Comparison of ENCODE assay signal across 8 cellular contexts in genomic region chr16:30091474-30092372, GRCh38. TPM values are rescaled to one million over a fixed set of nuclear protein-coding genes. Genes with fewer than 3 reads are reported as not detected.
DNase-seq lines count a peak whose midpoint lies in the region; ATAC-seq and TF ChIP-seq lines count a peak whose summit lies in the region.

Gene TBX6, minus strand, starts transcription at chr16:30091924. Its CDS starts 731 bp downstream, at chr16:30091193.

- H2BK5ac ChIP-seq in H9 (ENCODE audit: insufficient read length, low read length): peak within 1 kb of the TSS; percentile 18

- DNase-seq in GDM1 (lab: John Stamatoyannopoulos, UW) (peak; percentile 94), H9 (peak; percentile 94), RWPE2 (ENCODE audit: low spot score) (peak; percentile 91), activated gamma-delta T cell (lab: John Stamatoyannopoulos, UW) (peak; percentile 86), fibroblast of villous mesenchyme (ENCODE audit: low read depth) (peak; percentile 88), neural progenitor cell (ENCODE audit: low spot score) (peak; percentile 98)

- H3K9me2 ChIP-seq in Loucy (replicated peaks; ENCODE audit: low read depth, low read length): no peaks in the 10 kb centered on the region

- no peak within 1 kb of the TSS for H3K4ac ChIP-seq in H9 (ENCODE audit: low read depth, low read length)

- H3K27me3 ChIP-seq in H9 (ENCODE audit: insufficient read depth, low read length) (no peaks in the 10 kb centered on the region), Loucy (ENCODE audit: insufficient read depth, low read length, poor library complexity, severe bottlenecking) (no peaks in the 10 kb centered on the region), RWPE2 (ENCODE audit: insufficient read depth, poor library complexity, severe bottlenecking) (no peaks in the 10 kb centered on the region), neural progenitor cell (no peaks in the 10 kb centered on the region), stomach smooth muscle (ENCODE audit: control insufficient read depth in 1 of 2, insufficient read depth in 2 of 2, low read length in 2 of 2) (no peaks in the 10 kb centered on the region)

- H3K9me3 ChIP-seq in H9 (ENCODE audit: control insufficient read depth, low read depth, low read length) (no peaks in the 10 kb centered on the region), Loucy (ENCODE audit: insufficient read depth, low read depth, low read length) (no peaks in the 10 kb centered on the region), RWPE2 (ENCODE audit: severe bottlenecking) (peaks cover 3% of the 10 kb centered on the region), neural progenitor cell (ENCODE audit: low read depth) (no peaks in the 10 kb centered on the region), stomach smooth muscle (ENCODE audit: control insufficient read depth in 2 of 2, low read length in 2 of 2) (no peaks in the 10 kb centered on the region)

- peak within 1 kb of the TSS; percentile 77 to 90 for H3K4me3 Mint-ChIP-seq in H9
- peak within 1 kb of the TSS; percentile 86 for H3K4me3 Mint-ChIP-seq in neural progenitor cell

- H3K79me1 ChIP-seq in H9 (ENCODE audit: insufficient read depth, low read depth, low read length, poor library complexity, severe bottlenecking): no peaks in the 10 kb centered on the region

- H2AFZ ChIP-seq in H9 (ENCODE audit: low read length): no peak within 1 kb of the TSS
- H2AFZ ChIP-seq in Loucy (ENCODE audit: low read length): peak within 1 kb of the TSS; percentile 82
- peak within 1 kb of the TSS; percentile 82 for H2AFZ ChIP-seq in neural progenitor cell (replicated peaks)

- no peak within 1 kb of the TSS for H2BK12ac ChIP-seq in H9 (ENCODE audit: insufficient read length, low read depth, low read length)

- no peak within 1 kb of the TSS for H4K91ac ChIP-seq in H9 (ENCODE audit: insufficient read length, low read depth, low read length)

- peaks cover 7% of the 10 kb centered on the region; the same call in 1 of the 2 replicates for H3F3A ChIP-seq in Loucy (ENCODE audit: low read depth)
- H3F3A ChIP-seq in neural progenitor cell (ENCODE audit: low read depth): peaks cover 41% of the 10 kb centered on the region

- H2BK20ac ChIP-seq in H9 (ENCODE audit: low read depth, low read length, poor library complexity, severe bottlenecking): no peak within 1 kb of the TSS

- H3K4me1 ChIP-seq in H9 (ENCODE audit: insufficient read depth, low read length) (no peaks in the 10 kb centered on the region), Loucy (ENCODE audit: insufficient read depth, low read length, poor library complexity, severe bottlenecking) (peaks cover 22% of the 10 kb centered on the region), RWPE2 (ENCODE audit: insufficient read depth, poor library complexity, severe bottlenecking) (peaks cover 13% of the 10 kb centered on the region), neural progenitor cell (peaks cover 10% of the 10 kb centered on the region), stomach smooth muscle (ENCODE audit: control insufficient read depth, insufficient read depth, low read length) (peaks cover 43% of the 10 kb centered on the region)

- no peak within 1 kb of the TSS for H4K8ac ChIP-seq in H9 (replicated peaks; ENCODE audit: insufficient read length, low read depth, low read length)

- no peak within 1 kb of the TSS for H2AK5ac ChIP-seq in H9 (ENCODE audit: insufficient read length, low read length)

- H3K4me1 Mint-ChIP-seq in H9: peaks cover 19 to 26% of the 10 kb centered on the region in 2 experiments
- peaks cover 39% of the 10 kb centered on the region for H3K4me1 Mint-ChIP-seq in neural progenitor cell

- H3K4me2 ChIP-seq in H9 (ENCODE audit: insufficient read depth, insufficient read length, low read length): peak within 1 kb of the TSS; percentile 78
- H3K4me2 ChIP-seq in Loucy (ENCODE audit: low read depth, low read length, poor library complexity, severe bottlenecking): peak within 1 kb of the TSS; percentile 91
- peak within 1 kb of the TSS; percentile 89 for H3K4me2 ChIP-seq in neural progenitor cell

- no peak within 1 kb of the TSS for H2BK15ac ChIP-seq in H9 (ENCODE audit: low read depth, low read length)

- peak within 1 kb of the TSS; percentile 36; the same call in 1 of the 2 replicates for H3K14ac ChIP-seq in H9 (ENCODE audit: insufficient read depth, low read length)

- H3K27ac ChIP-seq in H9 (ENCODE audit: insufficient read length, low read depth, low read length) (no peak within 1 kb of the TSS), RWPE2 (ENCODE audit: poor library complexity, severe bottlenecking) (peak within 1 kb of the TSS; percentile 87), neural progenitor cell (no peak within 1 kb of the TSS), stomach smooth muscle (ENCODE audit: low read length) (peak within 1 kb of the TSS; percentile 86)

- H3K36me3 Mint-ChIP-seq in H9 (ENCODE audit: insufficient read depth in 1 of 3, low read depth in 3 of 3) (peaks cover 12 to 25% (median 21%) of the 10 kb centered on the region in 3 experiments), neural progenitor cell (peaks cover 6% of the 10 kb centered on the region)

- H3K9me3 Mint-ChIP-seq in H9: peaks cover 4% of the 10 kb centered on the region in 2 experiments; a peak in 4 of 5 replicates
- H3K9me3 Mint-ChIP-seq in neural progenitor cell: peaks cover under 1% of the 10 kb centered on the region

- peak within 1 kb of the TSS; percentile 67 for H3K9ac ChIP-seq in H9 (ENCODE audit: extremely low read depth, insufficient read length, low read length)
- peak within 1 kb of the TSS; percentile 97 for H3K9ac ChIP-seq in Loucy (ENCODE audit: low read depth, low read length, poor library complexity, severe bottlenecking)
- H3K9ac ChIP-seq in neural progenitor cell: no peak within 1 kb of the TSS
- H3K9ac ChIP-seq in stomach smooth muscle (ENCODE audit: low read length in 2 of 2): peak within 1 kb of the TSS; percentile 63 to 72

- peak within 1 kb of the TSS; percentile 52 to 97 (median 92) for H3K27ac Mint-ChIP-seq in H9
- peak within 1 kb of the TSS; percentile 5 for H3K27ac Mint-ChIP-seq in neural progenitor cell

- peaks cover 7% of the 10 kb centered on the region for H3K27me3 Mint-ChIP-seq in H9 (ENCODE audit: low read depth)
- peaks cover 2% of the 10 kb centered on the region for H3K27me3 Mint-ChIP-seq in neural progenitor cell (ENCODE audit: insufficient read depth, low read depth)

- H3T11ph ChIP-seq in H9 (ENCODE audit: low read length): no peak within 1 kb of the TSS

- H3K36me3 ChIP-seq in Loucy (ENCODE audit: insufficient read depth, low read length) (no peaks in the 10 kb centered on the region), RWPE2 (ENCODE audit: low read depth) (peaks cover 4% of the 10 kb centered on the region; the same call in 1 of the 2 replicates), neural progenitor cell (no peaks in the 10 kb centered on the region), stomach smooth muscle (ENCODE audit: control insufficient read depth in 2 of 2, insufficient read depth in 2 of 2, low read length in 2 of 2) (peaks cover 6 to 12% of the 10 kb centered on the region in 2 donors)

- no peak within 1 kb of the TSS for H2BK120ac ChIP-seq in H9 (ENCODE audit: low read depth, low read length, poor library complexity, severe bottlenecking)

- ATAC-seq in RWPE2 (ENCODE audit: low read depth): peak; percentile 87

- H3K18ac ChIP-seq in H9 (ENCODE audit: insufficient read length, low read depth, low read length): no peak within 1 kb of the TSS

- peak; percentile 54; the same call in 2 of the 3 replicates for TF ChIP-seq CTCF in H9 (conservative IDR thresholded peaks at IDR 0.05)
- TF ChIP-seq CTCF in Loucy (conservative IDR thresholded peaks at IDR 0.05; ENCODE audit: low read length): peak; percentile 54
- peak; percentile 92 for TF ChIP-seq CTCF in RWPE2 (IDR thresholded peaks at IDR 0.05; ENCODE audit: poor library complexity, severe bottlenecking)
- peak; percentile 78 for TF ChIP-seq CTCF in fibroblast of villous mesenchyme (IDR thresholded peaks at IDR 0.05; ENCODE audit: insufficient read depth, low read depth, low read length)
- TF ChIP-seq CTCF in neural progenitor cell (IDR thresholded peaks at IDR 0.05): peak; percentile 69

- no peak within 1 kb of the TSS for H3K23ac ChIP-seq in H9 (ENCODE audit: insufficient read length, low read depth, low read length)

- H3K56ac ChIP-seq in H9 (ENCODE audit: insufficient read length, low read depth, low read length): no peak within 1 kb of the TSS

- H3K23me2 ChIP-seq in H9 (ENCODE audit: insufficient read length, low read depth, low read length, poor library complexity, severe bottlenecking): peaks cover 13% of the 10 kb centered on the region

- no CpG with 5 or more reads among the region's 76 CpGs for WGBS in H9 (ENCODE audit: extremely low coverage, insufficient read length, low lambda C conversion rate)

- no peak within 1 kb of the TSS for H4K5ac ChIP-seq in H9 (ENCODE audit: insufficient read length, low read depth, low read length)

- no peaks in the 10 kb centered on the region for H3K79me2 ChIP-seq in H9 (ENCODE audit: insufficient read depth, low read length)
- no peaks in the 10 kb centered on the region for H3K79me2 ChIP-seq in Loucy (ENCODE audit: insufficient read depth, low read length)
- H3K79me2 ChIP-seq in neural progenitor cell (ENCODE audit: low read depth): no peaks in the 10 kb centered on the region

- H4K20me1 ChIP-seq in H9 (ENCODE audit: control insufficient read depth, insufficient read depth, insufficient read length) (no peaks in the 10 kb centered on the region), Loucy (ENCODE audit: insufficient read depth, low read length, poor library complexity, severe bottlenecking) (no peaks in the 10 kb centered on the region), neural progenitor cell (ENCODE audit: low read depth) (peaks cover 2% of the 10 kb centered on the region)

- peak within 1 kb of the TSS; percentile 82 for H3K4me3 ChIP-seq in Loucy (ENCODE audit: low read length, poor library complexity, severe bottlenecking)
- peak within 1 kb of the TSS; percentile 21 for H3K4me3 ChIP-seq in RWPE2 (ENCODE audit: severe bottlenecking)
- H3K4me3 ChIP-seq in fibroblast of villous mesenchyme (ENCODE audit: low read depth, low read length): peak within 1 kb of the TSS; percentile 61
- H3K4me3 ChIP-seq in neural progenitor cell: peak within 1 kb of the TSS; percentile 59
- H3K4me3 ChIP-seq in stomach smooth muscle (ENCODE audit: low read length in 2 of 2): peak within 1 kb of the TSS; percentile 57 to 79

RNA-seq across cellular contexts. Expression of gene TBX6, which starts in this region (rescaled TPM):
- 1.6 and 1.9 TPM in 2 replicates for total RNA-seq in H9 (2021)
- 0.32 and 0.43 TPM in 2 replicates for total RNA-seq in fibroblast of villous mesenchyme
- 0.39 and 2.8 TPM in 2 replicates for total RNA-seq in neural progenitor cell (ENCODE audit: low replicate concordance)

Comparison
In these comparisons a context has a peak if more than half of its experiments do, and no peak if none do; other contexts are left out.
1. Peak in DNase-seq and H3K4me3 ChIP-seq in fibroblast of villous mesenchyme; RNA of the gene not detected or under 1 TPM.
2. H3K27ac ChIP-seq: peak in RWPE2 (single experiment) and stomach smooth muscle (single experiment); none in H9 (single experiment) and neural progenitor cell (single experiment).
3. H3K4me3 ChIP-seq: peak in every context shown above with its lines; median percentile 82 in Loucy; 68 in stomach smooth muscle; 61 in fibroblast of villous mesenchyme; 59 in neural progenitor cell; 21 in RWPE2.
4. Peak in every context shown above with its lines, with median percentiles within 50 percentile points of each other: DNase-seq, H3K4me2 ChIP-seq and CTCF ChIP-seq.